In the genomic region with DNA sequence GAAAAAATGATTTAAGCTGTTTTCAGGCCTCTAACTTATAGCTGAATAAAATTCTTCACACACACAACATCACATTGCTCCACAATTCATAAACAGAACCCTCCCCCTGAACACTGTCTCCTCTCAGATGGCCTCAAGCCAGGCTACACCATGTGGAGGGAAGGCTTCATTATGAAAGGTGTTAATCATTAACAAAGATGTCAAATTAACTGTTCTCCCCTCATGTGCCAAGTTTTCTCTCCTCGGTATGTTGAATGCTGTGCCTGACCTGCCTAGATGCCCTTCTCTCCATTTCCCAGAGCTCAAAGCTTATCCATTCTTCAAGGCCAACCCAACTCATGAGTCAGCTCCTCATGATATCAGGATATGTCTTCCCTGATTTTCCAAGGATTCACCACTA, we compare ENCODE assay signal across 20 cellular contexts.
A peak's percentile ranks its signal among the peaks of the same experiment; 100 is the strongest.
DNase-seq lines count a peak whose midpoint lies in the region; ATAC-seq and TF ChIP-seq lines count a peak whose summit lies in the region.
"Had no signal": no experiment of that assay in that cellular context is flagged by ENCODE, and none has a peak within 500 bp of the region (broad histone marks: within the 10 kb centered on the region; RNA-seq: fewer than 3 reads in every experiment).

No MANE protein-coding gene starts in this region.

- no peak overlapping the region for H2AK9ac ChIP-seq in IMR-90 (replicated peaks; ENCODE audit: low read depth, low read length, poor library complexity)

- no peaks in the 10 kb centered on the region for H3K79me1 ChIP-seq in IMR-90 (ENCODE audit: low read depth in 1 of 2, low read length in 2 of 2)

- H3K9me3 ChIP-seq in IMR-90 (ENCODE audit: control insufficient read depth, insufficient read depth, low read length), result no peaks in the 10 kb centered on the region
- H3K9me3 ChIP-seq in right lobe of liver, result no peaks in the 10 kb centered on the region
- H3K9me3 ChIP-seq in tibial artery, result no peaks in the 10 kb centered on the region
- H3K9me3 ChIP-seq in SJCRH30 (replicated peaks), result no peaks in the 10 kb centered on the region
- H3K9me3 ChIP-seq: Caco-2 had no signal

- H2BK20ac ChIP-seq in IMR-90 (ENCODE audit: low read depth, low read length), result no peak overlapping the region

- no TSS peak for BruUV-seq in IMR-90 (replicated peaks; lab: Mats Ljungman, UMichigan)

- H2BK120ac ChIP-seq in IMR-90 (ENCODE audit: low read depth, low read length), result no peak overlapping the region

- no peak overlapping the region for H3K9ac ChIP-seq in IMR-90 (ENCODE audit: low read depth, low read length)

- peak overlapping the region; percentile 34; the same call in 1 of the 2 replicates for H2AK5ac ChIP-seq in IMR-90 (ENCODE audit: low read depth, low read length)

- in situ Hi-C loops in IMR-90 (cut with MboI; ENCODE audit: low sequenced_read_pairs), result no loop called here

- no peak overlapping the region for H3K14ac ChIP-seq in IMR-90 (replicated peaks; ENCODE audit: low read depth, low read length)

- no peak for DNase-seq in IMR-90
- DNase-seq in glomerular visceral epithelial cell (ENCODE audit: extremely low spot score), result peak; percentile 7
- peak in 2 of 3 donors; percentile 43 to 73 for DNase-seq in right lobe of liver
- DNase-seq in tibial artery, result no peak
- no peak for DNase-seq in HEK293T (ENCODE audit: extremely low spot score)
- no peak for DNase-seq in SJCRH30
- DNase-seq: AML-193; Caco-2; DMS79; H9; MV-4-11; NCI-H1417; NCI-H1930; NCI-H526 treated with DMSO at 0.1 percent for 48 hours; NK-92 treated with Interleukin-12 subunit alpha and Interleukin-12 subunit beta, amount 100 ng/mL, for 24 hours; OCI-M1; SHP77 treated with DMSO at 0.1 percent for 48 hours had no signal

- intact Hi-C loops in IMR-90 (cut with micrococcal nuclease), result loop anchor here (10.0 kb wide), 1 partner anchor 420 kb away; no protein-coding TSS in a partner anchor
- intact Hi-C loops in right lobe of liver (cut with DNase I), result no loop called here
- intact Hi-C loops in tibial artery (cut with DNase I; ENCODE audit: low total_unique reads), result loop anchor here (10.0 kb wide), 1 partner anchor 430 kb away; a partner anchor contains a TSS

- no peak overlapping the region for H4K8ac ChIP-seq in IMR-90 (ENCODE audit: low read depth in 2 of 2, low read length in 2 of 2)

- peaks cover 2% of the 10 kb centered on the region; the same call in 1 of the 2 replicates for H3K9me1 ChIP-seq in IMR-90 (ENCODE audit: insufficient read depth, low read length)

- TF ChIP-seq POLR2A in IMR-90 (IDR thresholded peaks at IDR 0.05; ENCODE audit: low read depth, low read length) (no peak), right lobe of liver (IDR thresholded peaks at IDR 0.05) (no peak)

- H2BK15ac ChIP-seq in IMR-90 (ENCODE audit: low read depth, low read length), result 0 out of 3 replicates have a peak overlapping the region, but pooled peaks have one; percentile 44

- H3K27me3 ChIP-seq in IMR-90 (ENCODE audit: control insufficient read depth, insufficient read depth, low read length), result no peaks in the 10 kb centered on the region
- no peaks in the 10 kb centered on the region for H3K27me3 ChIP-seq in right lobe of liver
- H3K27me3 ChIP-seq in tibial artery, result no peaks in the 10 kb centered on the region
- H3K27me3 ChIP-seq in SJCRH30, result no peaks in the 10 kb centered on the region

- no peak overlapping the region; the same call in 1 of the 2 replicates for H4K91ac ChIP-seq in IMR-90 (ENCODE audit: insufficient read depth, low read depth, low read length)

- H4K5ac ChIP-seq in IMR-90 (ENCODE audit: low read depth, low read length), result 0 out of 2 replicates have a peak overlapping the region, but pooled peaks have one; percentile 29

- TF ChIP-seq CTCF in IMR-90 (conservative IDR thresholded peaks at IDR 0.05; ENCODE audit: low read depth, low read length) (no peak), right lobe of liver (IDR thresholded peaks at IDR 0.05) (no peak), tibial artery (IDR thresholded peaks at IDR 0.05) (no peak)

- WGBS in IMR-90 (ENCODE audit: extremely low coverage in 2 of 2, insufficient read length in 1 of 2), 2 experiments, result 100% methylated on average over 1 of the region's 1 CpG; no CpG with 5 or more reads in 1 of the 2 experiments
- WGBS in right lobe of liver (ENCODE audit: insufficient coverage, low coverage, low lambda C conversion rate, missing lambda C conversion rate), result 38% methylated on average over 1 of the region's 1 CpG

- H3K18ac ChIP-seq in IMR-90 (ENCODE audit: low read depth, low read length), result peak overlapping the region; percentile 38; the same call in 1 of the 2 replicates

- POLR2A ChIA-PET in IMR-90 (lab: Charles Lee; ENCODE audit: unreplicated experiment), result interaction anchor here (0.6 kb wide), 1 partner anchor 118 kb away, joined by 3 read pairs; no protein-coding TSS in a partner anchor
- POLR2A ChIA-PET in HEK293T (lab: Yijun Ruan, JAX), result no interaction called here

- H3K4ac ChIP-seq in IMR-90 (ENCODE audit: low read depth, low read length), result no peak overlapping the region

- H3K23ac ChIP-seq in IMR-90 (ENCODE audit: low read depth, low read length), result no peak overlapping the region

- H3K4me2 ChIP-seq in IMR-90 (ENCODE audit: low read depth, low read length), result no peak overlapping the region

- no peak for TF ChIP-seq RAD21 in IMR-90 (IDR thresholded peaks at IDR 0.05; ENCODE audit: low read length)

- H3K4me1 ChIP-seq in IMR-90 (ENCODE audit: control insufficient read depth, insufficient read depth, low read length), result peaks cover 7% of the 10 kb centered on the region; the same call in 1 of the 2 replicates
- peaks cover 0 to 24% (median 4%) of the 10 kb centered on the region in 4 donors for H3K4me1 ChIP-seq in right lobe of liver
- H3K4me1 ChIP-seq in tibial artery, result peaks cover 0 to 12% (median 2%) of the 10 kb centered on the region in 4 donors
- peaks cover 12% of the 10 kb centered on the region; the same call in 1 of the 2 replicates for H3K4me1 ChIP-seq in SJCRH30
- H3K4me1 ChIP-seq: Caco-2 had no signal

- H3K36me3 ChIP-seq in IMR-90 (ENCODE audit: control insufficient read depth, insufficient read depth, low read length) (no peaks in the 10 kb centered on the region), right lobe of liver (no peaks in the 10 kb centered on the region), tibial artery (no peaks in the 10 kb centered on the region), SJCRH30 (no peaks in the 10 kb centered on the region)

- no peak overlapping the region for H2BK5ac ChIP-seq in IMR-90 (ENCODE audit: low read depth, low read length, poor library complexity, severe bottlenecking)

- H3K4me3 ChIP-seq in IMR-90 (ENCODE audit: insufficient read depth, low read depth, low read length) (no peak overlapping the region), right lobe of liver (no peak overlapping the region), tibial artery (no peak overlapping the region), SJCRH30 (no peak overlapping the region)
- H3K4me3 ChIP-seq: K562 had no signal

- CTCF ChIA-PET in IMR-90 (lab: Yijun Ruan, JAX) (no interaction called here), HEK293T (lab: Yijun Ruan, JAX) (interaction anchor here (1.2 kb wide), 1 partner anchor 435 kb away, joined by 4 read pairs; no protein-coding TSS in a partner anchor)

- no peaks in the 10 kb centered on the region for H4K20me1 ChIP-seq in IMR-90 (ENCODE audit: insufficient read depth, low read length)

- H2AFZ ChIP-seq in IMR-90 (replicated peaks; ENCODE audit: low read length, poor library complexity), result no peak overlapping the region

- no peak for ATAC-seq in IMR-90 (ENCODE audit: low read depth)
- peak; percentile 86 to 93 (median 87) for ATAC-seq in right lobe of liver
- no peak for ATAC-seq in HG02678 (IDR thresholded peaks at IDR 0.05; ENCODE audit: unreplicated experiment)
- ATAC-seq: K562 had no signal

- no peak overlapping the region; the same call in 1 of the 2 replicates for H3K56ac ChIP-seq in IMR-90 (ENCODE audit: extremely low read depth, insufficient read depth, low read length)

- dilution Hi-C loops in IMR-90 (cut with HindIII; ENCODE audit: low sequenced_read_pairs, unreplicated experiment), result no loop called here

- no peak overlapping the region for H3K27ac ChIP-seq in IMR-90 (ENCODE audit: insufficient read depth, low read length)
- H3K27ac ChIP-seq in right lobe of liver, result peak overlapping the region in 2 of 3 donors; percentile 36 to 68
- H3K27ac ChIP-seq in tibial artery, result peak overlapping the region; percentile 19 to 34
- no peak overlapping the region for H3K27ac ChIP-seq in SJCRH30
- H3K27ac ChIP-seq: HL-60 had no signal

TF ChIP-seq in IMR-90, 13 proteins besides CTCF, POLR2A, EP300 and RAD21:
- TF ChIP-seq BHLHE40 (IDR thresholded peaks at IDR 0.05; ENCODE audit: low read depth, low read length), result no peak
TF ChIP-seq in IMR-90: peak in this region for 0.

TF ChIP-seq in HEK293T, 16 proteins besides CTCF, POLR2A, EP300 and RAD21:
- TF ChIP-seq LEF1 (IDR thresholded peaks at IDR 0.05; ENCODE audit: borderline replicate concordance), result no peak
- TF ChIP-seq FOXM1 (IDR thresholded peaks at IDR 0.05; ENCODE audit: borderline replicate concordance), result no peak
- TF ChIP-seq, protein P1, sequence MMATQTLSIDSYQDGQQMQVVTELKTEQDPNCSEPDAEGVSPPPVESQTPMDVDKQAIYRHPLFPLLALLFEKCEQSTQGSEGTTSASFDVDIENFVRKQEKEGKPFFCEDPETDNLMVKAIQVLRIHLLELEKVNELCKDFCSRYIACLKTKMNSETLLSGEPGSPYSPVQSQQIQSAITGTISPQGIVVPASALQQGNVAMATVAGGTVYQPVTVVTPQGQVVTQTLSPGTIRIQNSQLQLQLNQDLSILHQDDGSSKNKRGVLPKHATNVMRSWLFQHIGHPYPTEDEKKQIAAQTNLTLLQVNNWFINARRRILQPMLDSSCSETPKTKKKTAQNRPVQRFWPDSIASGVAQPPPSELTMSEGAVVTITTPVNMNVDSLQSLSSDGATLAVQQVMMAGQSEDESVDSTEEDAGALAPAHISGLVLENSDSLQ (IDR thresholded peaks at IDR 0.05), result no peak
- no peak for TF ChIP-seq NFRKB (IDR thresholded peaks at IDR 0.05)
- no peak for TF ChIP-seq HDGF (IDR thresholded peaks at IDR 0.05; ENCODE audit: borderline replicate concordance)
- no peak for TF ChIP-seq BHLHE40 (IDR thresholded peaks at IDR 0.05; ENCODE audit: borderline replicate concordance)

Comparison
In these comparisons a context has a peak if more than half of its experiments do, and no peak if none do; other contexts are left out.
1. ATAC-seq: peak in right lobe of liver (4 of 4); none in IMR-90 (single experiment) and HG02678 (single experiment).
2. DNase-seq: peak in glomerular visceral epithelial cell (single experiment) and right lobe of liver (2 of 3); none in IMR-90 (single experiment), tibial artery (0 of 2), HEK293T (single experiment) and SJCRH30 (0 of 2).
3. H3K27ac ChIP-seq: peak in right lobe of liver (2 of 3) and tibial artery (2 of 2); none in IMR-90 (single experiment) and SJCRH30 (single experiment).
4. intact Hi-C loops: an anchor here in IMR-90 (10.0 kb wide) and tibial artery (10.0 kb wide); none called in right lobe of liver.